ENCODE assay signal across 8 cellular contexts in the genomic region with DNA sequence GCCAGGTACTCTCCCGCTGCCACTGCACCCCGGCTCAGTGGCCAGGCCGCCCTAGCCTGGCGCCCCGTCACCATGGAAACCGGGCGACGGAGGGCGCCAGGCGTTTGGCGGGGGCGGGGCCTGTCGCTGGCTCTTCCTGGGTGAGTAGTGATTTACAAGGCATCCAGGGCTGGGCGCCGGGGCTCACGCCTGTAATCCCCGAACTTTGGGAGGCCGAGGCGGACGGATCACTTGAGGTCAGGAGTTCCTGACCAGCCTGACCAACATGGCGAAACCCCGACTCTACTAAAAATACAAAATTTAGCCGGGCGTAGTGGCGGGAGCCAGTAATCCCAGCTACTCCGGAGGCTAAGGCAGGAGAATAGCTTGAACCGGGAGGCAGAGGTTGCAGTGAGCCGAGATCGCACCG. TPM values are rescaled to one million over a fixed set of nuclear protein-coding genes. Genes with fewer than 3 reads are reported as not detected.
A peak's percentile ranks its signal among the peaks of the same experiment; 100 is the strongest.
DNase-seq lines count a peak whose midpoint lies in the region; ATAC-seq and TF ChIP-seq lines count a peak whose summit lies in the region.
"Not testable (repeated sequence)": the region's sequence is repeated elsewhere in the genome, so short reads cannot be mapped to it uniquely, and the experiment has no call there.

A gene (minus strand): TSS at position 107 of the 409 bp plus-strand sequence. CDS start 116 bp downstream, outside the sequence.

- H3K9me3 ChIP-seq in ectodermal cell (ENCODE audit: control insufficient read depth, low read length), result not testable (repeated sequence)

- TF ChIP-seq CTCF in CD14-positive monocyte (IDR thresholded peaks at IDR 0.05), result not testable (repeated sequence)

- DNase-seq in CD14-positive monocyte (ENCODE audit: low spot score), result not testable (repeated sequence)
- DNase-seq in NCI-H526 (lab: John Stamatoyannopoulos, UW) (peak; percentile 46 to 85), medulla oblongata (ENCODE audit: extremely low spot score) (peak; percentile 47)
- peak; percentile 64 for DNase-seq in activated CD4-positive, alpha-beta memory T cell treated with anti-CD3 and anti-CD28 coated beads, Interleukin-2, amount 10 ng/mL, durations not matched to agents 7 days and 5 days
- peak; percentile 33 to 50 for DNase-seq in stimulated activated CD4-positive, alpha-beta T cell treated with anti-CD3 and anti-CD28 coated beads, Interleukin-4, amount 100 ng/mL, for 48 hours (ENCODE audit: low read depth in 2 of 2)

- ATAC-seq in GM19467 (IDR thresholded peaks at IDR 0.05; ENCODE audit: unreplicated experiment) (peak; percentile 84), HG03342 (IDR thresholded peaks at IDR 0.05; ENCODE audit: unreplicated experiment) (peak; percentile 77)

- not testable (repeated sequence) for H3K36me3 Mint-ChIP-seq in CD14-positive monocyte; activated CD4-positive, alpha-beta memory T cell treated with anti-CD3 and anti-CD28 coated beads, Interleukin-2, amount 10 ng/mL, durations not matched to agents 7 days and 5 days (ENCODE audit: low read depth)

- not testable (repeated sequence) for H3K27me3 ChIP-seq in ectodermal cell (ENCODE audit: control insufficient read depth, insufficient read depth, low read length, poor library complexity, severe bottlenecking)

- H3K27ac Mint-ChIP-seq in CD14-positive monocyte, result peak within 1 kb of the TSS in 1 of 7 donors; percentile 20
- H3K27ac Mint-ChIP-seq in activated CD4-positive, alpha-beta memory T cell treated with anti-CD3 and anti-CD28 coated beads, Interleukin-2, amount 10 ng/mL, durations not matched to agents 7 days and 5 days, result not testable (repeated sequence)

- peak within 1 kb of the TSS; percentile 65 to 88 for H3K4me3 Mint-ChIP-seq in CD14-positive monocyte
- peak within 1 kb of the TSS; percentile 68 for H3K4me3 Mint-ChIP-seq in activated CD4-positive, alpha-beta memory T cell treated with anti-CD3 and anti-CD28 coated beads, Interleukin-2, amount 10 ng/mL, durations not matched to agents 7 days and 5 days

- H3K4me3 ChIP-seq in ectodermal cell (ENCODE audit: insufficient read depth, low read depth, low read length), result peak within 1 kb of the TSS; percentile 36

- not testable (repeated sequence) for H3K36me3 ChIP-seq in ectodermal cell (ENCODE audit: control insufficient read depth, insufficient read depth, low read length)

- POLR2A ChIA-PET in activated CD4-positive, alpha-beta memory T cell treated with anti-CD3 and anti-CD28 coated beads, Interleukin-2, amount 10 ng/mL, durations not matched to agents 7 days and 5 days (lab: Charles Lee), result not testable (repeated sequence)

- not testable (repeated sequence) for H3K27ac ChIP-seq in ectodermal cell (ENCODE audit: insufficient read depth, low read depth, low read length, poor library complexity, severe bottlenecking)

- not testable (repeated sequence) for H3K4me1 ChIP-seq in ectodermal cell (ENCODE audit: control insufficient read depth, insufficient read depth, low read length)

- CTCF ChIA-PET in activated CD4-positive, alpha-beta memory T cell treated with anti-CD3 and anti-CD28 coated beads, Interleukin-2, amount 10 ng/mL, durations not matched to agents 7 days and 5 days (lab: Charles Lee), result not testable (repeated sequence)

- 2 to 3% methylated on average over 27 of the region's 30 CpGs for WGBS in ectodermal cell, 2 experiments

- peaks cover 12% of the 10 kb centered on the region for H3K4me1 Mint-ChIP-seq in CD14-positive monocyte
- peaks cover 19% of the 10 kb centered on the region for H3K4me1 Mint-ChIP-seq in activated CD4-positive, alpha-beta memory T cell treated with anti-CD3 and anti-CD28 coated beads, Interleukin-2, amount 10 ng/mL, durations not matched to agents 7 days and 5 days

- intact Hi-C loops in CD14-positive monocyte (cut with micrococcal nuclease), result not testable (repeated sequence)

- H3K9me3 Mint-ChIP-seq in CD14-positive monocyte, result peaks cover 0 to 11% (median 6%) of the 10 kb centered on the region in 7 donors
- not testable (repeated sequence) for H3K9me3 Mint-ChIP-seq in activated CD4-positive, alpha-beta memory T cell treated with anti-CD3 and anti-CD28 coated beads, Interleukin-2, amount 10 ng/mL, durations not matched to agents 7 days and 5 days

- H3K27me3 Mint-ChIP-seq in CD14-positive monocyte (ENCODE audit: low read depth in 3 of 3), result peaks cover 43 to 51% (median 46%) of the 10 kb centered on the region in 3 donors
- H3K27me3 Mint-ChIP-seq in activated CD4-positive, alpha-beta memory T cell treated with anti-CD3 and anti-CD28 coated beads, Interleukin-2, amount 10 ng/mL, durations not matched to agents 7 days and 5 days, result peaks cover 10% of the 10 kb centered on the region

RNA-seq across cellular contexts. Expression of the gene that starts here (rescaled TPM):
- not detected for polyA plus RNA-seq in CD14-positive monocyte
- 1 to 10 TPM in 1 of 2 experiments, under 1 TPM in 1; 0.88 to 1.6 TPM for total RNA-seq in activated CD4-positive, alpha-beta memory T cell treated with anti-CD3 and anti-CD28 coated beads, Interleukin-2, amount 10 ng/mL, durations not matched to agents 7 days and 5 days
- 30.2 TPM for polyA plus RNA-seq in ectodermal cell (2013, experiment 1 of 4)
- polyA plus RNA-seq in ectodermal cell (2013, experiment 2 of 4), result 21.9 TPM
- polyA plus RNA-seq in ectodermal cell (2013, experiment 3 of 4), result 23.7 TPM
- 29.9 TPM for polyA plus RNA-seq in ectodermal cell (2013, experiment 4 of 4)
